ENCODE assay signal across 6 cellular contexts in the genomic region with DNA sequence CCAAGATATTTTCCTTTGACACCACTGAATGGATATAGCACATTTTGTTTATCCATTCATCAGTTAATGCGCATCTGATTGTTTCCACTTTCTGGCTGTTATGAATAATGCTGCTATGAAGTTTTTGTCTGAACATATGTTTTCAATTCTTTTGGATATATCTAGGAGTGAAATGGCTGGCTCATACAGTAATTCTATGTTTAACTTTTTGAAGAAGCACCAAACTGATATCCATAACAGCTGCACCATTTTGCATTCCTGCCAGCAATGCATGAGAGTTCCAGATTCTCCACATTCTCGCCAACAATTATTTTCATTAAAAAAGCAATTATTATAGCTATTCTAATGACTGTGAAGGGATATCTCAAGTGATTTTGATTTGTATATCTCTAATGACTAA.
"Had no signal": no experiment of that assay in that cellular context is flagged by ENCODE, and none has a peak within 500 bp of the region (broad histone marks: within the 10 kb centered on the region; RNA-seq: fewer than 3 reads in every experiment).

No MANE protein-coding gene starts in this region.

- ATAC-seq: GM23338, HepG2 had no signal

- H3K4me1 Mint-ChIP-seq: GM23338, H9 had no signal

- DNase-seq: H9, HCEC 1CT had no signal

- H3K4me3 ChIP-seq: GM23338 had no signal

- H3K36me3 Mint-ChIP-seq: IgD-negative memory B cell had no signal

- H3K4me3 Mint-ChIP-seq: GM23338, H9, IgD-negative memory B cell had no signal

- H3K27ac ChIP-seq: HL-60 had no signal

- H3K27ac Mint-ChIP-seq: GM23338, H9, IgD-negative memory B cell had no signal
